Comparison of ENCODE assay signal across 31 cellular contexts in the genomic region with DNA sequence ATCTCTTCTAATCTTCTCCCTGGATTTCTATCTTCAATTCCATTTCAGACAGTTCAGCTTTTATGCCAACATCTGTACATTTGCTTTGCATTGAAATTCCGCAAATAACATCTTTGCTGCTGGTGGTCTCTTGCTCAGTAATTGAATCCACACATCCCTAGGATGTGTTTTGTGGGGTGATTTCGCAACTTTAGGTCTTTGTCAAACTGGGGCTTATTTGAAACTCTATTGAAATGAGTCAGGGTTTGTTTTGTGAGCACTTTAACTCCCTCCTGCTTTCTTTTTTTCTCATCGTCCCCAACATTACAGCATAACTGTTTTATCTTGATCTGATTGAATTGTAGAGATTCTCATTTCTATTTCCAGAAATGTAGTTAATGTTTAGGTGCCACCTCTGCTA.
DNase-seq lines count a peak whose midpoint lies in the region; ATAC-seq and TF ChIP-seq lines count a peak whose summit lies in the region.
"Had no signal": no experiment of that assay in that cellular context is flagged by ENCODE, and none has a peak within 500 bp of the region (broad histone marks: within the 10 kb centered on the region; RNA-seq: fewer than 3 reads in every experiment).

No MANE protein-coding gene starts in this region.

- ATAC-seq in GM18870 (IDR thresholded peaks at IDR 0.05; ENCODE audit: unreplicated experiment) (no peak), HG03571 (IDR thresholded peaks at IDR 0.05; ENCODE audit: unreplicated experiment) (no peak), GM19467 (IDR thresholded peaks at IDR 0.05; ENCODE audit: unreplicated experiment) (no peak)
- ATAC-seq: A549; CD8-positive, alpha-beta T cell; GM12878; left lobe of liver; T-cell had no signal

- POLR2A ChIA-PET in HEK293 (lab: Yijun Ruan, JAX) = no interaction called here

- H3K36me3 ChIP-seq in HEK293 (ENCODE audit: control insufficient read depth in 2 of 2, insufficient read depth in 1 of 2, low read length in 2 of 2) = no peaks in the 10 kb centered on the region
- H3K36me3 ChIP-seq in MG63 = no peaks in the 10 kb centered on the region
- H3K36me3 ChIP-seq: ascending aorta, esophagus muscularis mucosa, ovary, spleen, stomach, vagina, WERI-Rb-1 had no signal

- no peak overlapping the region for H3K27ac ChIP-seq in HEK293 (ENCODE audit: extremely low read depth, low read depth, low read length)
- H3K27ac ChIP-seq: A549, ascending aorta, dorsolateral prefrontal cortex, esophagus muscularis mucosa, ovary, spleen, stomach, vagina, WERI-Rb-1 had no signal

- no peaks in the 10 kb centered on the region for H3K9me3 ChIP-seq in HEK293 (ENCODE audit: control insufficient read depth, insufficient read depth, low read depth, low read length)
- no peaks in the 10 kb centered on the region; the same call in 1 of the 2 replicates for H3K9me3 ChIP-seq in MG63
- H3K9me3 ChIP-seq: A549, esophagus muscularis mucosa, ovary, stomach, vagina had no signal

- H3K27me3 ChIP-seq in MG63 = no peaks in the 10 kb centered on the region
- H3K27me3 ChIP-seq: ascending aorta, dorsolateral prefrontal cortex, esophagus muscularis mucosa, ovary, spleen, stomach, vagina had no signal

- H3K4me1 ChIP-seq in HEK293 (ENCODE audit: control insufficient read depth, insufficient read depth, low read length) = peaks cover 11% of the 10 kb centered on the region
- H3K4me1 ChIP-seq: A549, ascending aorta, esophagus muscularis mucosa, spleen, vagina had no signal

- peak; percentile 4 for DNase-seq in A172 (ENCODE audit: low spot score)
- DNase-seq in astrocyte of the cerebellum (ENCODE audit: low read depth) = peak; percentile 29
- peak; percentile 4 for DNase-seq in fibroblast of peridontal ligament (ENCODE audit: extremely low read depth)
- no peak for DNase-seq in MG63
- DNase-seq: activated CD4-positive, alpha-beta T cell treated with anti-CD3 and anti-CD28 coated beads, Interleukin-2, amount 10 ng/mL, durations not matched to agents 24 days and 14 days; activated effector memory CD4-positive, alpha-beta T cell treated with anti-CD3 and anti-CD28 coated beads, Interleukin-2, amount 50 U/mL, for 16 hours; CD8-positive, alpha-beta T cell; cerebellar nuclear complex; dorsolateral prefrontal cortex; HCEC 1CT; hypothalamus; immature natural killer cell; KBM-7; MM.1S; NCI-H1930; NCI-H510A treated with DMSO at 0.1 percent for 48 hours; ovary; spleen; stomach; T-cell; WERI-Rb-1 had no signal

- no peak overlapping the region for H3K4me3 ChIP-seq in HEK293 (ENCODE audit: low read depth, low read length)
- H3K4me3 ChIP-seq in astrocyte of the cerebellum (ENCODE audit: low read depth, low read length) = no peak overlapping the region
- no peak overlapping the region for H3K4me3 ChIP-seq in MG63
- H3K4me3 ChIP-seq: A549, ascending aorta, dorsolateral prefrontal cortex, esophagus muscularis mucosa, GM12878, ovary, spleen, stomach, vagina had no signal

- CTCF ChIA-PET in HEK293 (lab: Yijun Ruan, JAX) = no interaction called here

- in situ Hi-C loops in astrocyte of the cerebellum (cut with HindIII; ENCODE audit: low sequenced_read_pairs) = no loop called here

- TF ChIP-seq CTCF in HEK293 (tag by site-specific recombination; IDR thresholded peaks at IDR 0.05) = no peak
- no peak for TF ChIP-seq CTCF in astrocyte of the cerebellum (IDR thresholded peaks at IDR 0.05; ENCODE audit: low read depth, low read length, missing control alignments)

TF ChIP-seq in HEK293, 187 proteins besides CTCF, POLR2A, EP300 and RAD21:
- TF ChIP-seq TRIM28 (IDR thresholded peaks at IDR 0.05; ENCODE audit: borderline replicate concordance, low read length) = no peak
- TF ChIP-seq ZNF335 (tag by site-specific recombination; conservative IDR thresholded peaks at IDR 0.05) = peak; percentile 9; the same call in 1 of the 2 replicates
TF ChIP-seq in HEK293: peak in this region for 1.
